ENCODE assay signal across 15 cellular contexts in the genomic region with DNA sequence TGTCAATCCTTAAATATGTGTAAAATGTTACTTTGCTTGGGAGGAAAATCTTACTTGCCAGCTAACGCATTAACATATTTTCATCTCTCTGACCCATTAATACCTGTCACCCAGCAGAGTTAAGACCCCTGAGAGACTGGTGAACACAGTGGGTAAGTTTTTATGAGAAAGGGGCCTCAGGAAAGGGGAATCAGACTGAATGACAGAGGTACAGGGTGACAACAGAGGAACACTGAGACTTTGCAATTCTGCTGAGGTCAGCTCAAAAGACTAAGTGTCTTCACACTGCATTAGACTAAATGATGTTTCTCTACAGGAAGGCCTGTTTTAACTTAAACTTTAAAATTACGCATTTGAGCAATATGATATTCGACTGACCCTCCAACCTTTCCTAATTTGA.
A peak's percentile ranks its signal among the peaks of the same experiment; 100 is the strongest.
DNase-seq lines count a peak whose midpoint lies in the region; ATAC-seq, FAIRE-seq and TF ChIP-seq lines count a peak whose summit lies in the region.
"Had no signal": no experiment of that assay in that cellular context is flagged by ENCODE, and none has a peak within 500 bp of the region (broad histone marks: within the 10 kb centered on the region; RNA-seq: fewer than 3 reads in every experiment).

No MANE protein-coding gene starts in this region.

- POLR2A ChIA-PET in IMR-90 (lab: Charles Lee; ENCODE audit: unreplicated experiment): no interaction called here
- POLR2A ChIA-PET in H1 (lab: Charles Lee; ENCODE audit: partially characterized antibody): interaction anchor here (0.6 kb wide), 1 partner anchor 142 kb away, joined by 3 read pairs; no protein-coding TSS in a partner anchor

- no peak for TF ChIP-seq POLR2A in IMR-90 (IDR thresholded peaks at IDR 0.05; ENCODE audit: low read depth, low read length)
- no peak for TF ChIP-seq POLR2A in H1 (IDR thresholded peaks at IDR 0.05; ENCODE audit: control extremely low read depth in 1 of 2, low read depth in 2 of 2, low read length in 2 of 2)
- TF ChIP-seq POLR2A in testis (IDR thresholded peaks at IDR 0.05): no peak

- H4K8ac ChIP-seq in IMR-90 (ENCODE audit: low read depth in 2 of 2, low read length in 2 of 2) (no peak overlapping the region), H1 (ENCODE audit: extremely low read depth, insufficient read depth, low read length) (no peak overlapping the region)

- H3K9me1 ChIP-seq in IMR-90 (ENCODE audit: insufficient read depth, low read length): 0 out of 2 replicates have a peak, but pooled peaks cover 3% of the 10 kb centered on the region

- no peak overlapping the region for H3K4me2 ChIP-seq in IMR-90 (ENCODE audit: low read depth, low read length)
- H3K4me2 ChIP-seq in H1 (ENCODE audit: insufficient read depth in 1 of 2, low read depth in 2 of 2, low read length in 2 of 2): no peak overlapping the region
- H3K4me2 ChIP-seq: BLaER1 had no signal

- peaks cover 2% of the 10 kb centered on the region for H3K9me3 Mint-ChIP-seq in Calu3 (ENCODE audit: low read depth, unreplicated experiment)
- H3K9me3 Mint-ChIP-seq in nephron progenitor cell: peaks cover 5% of the 10 kb centered on the region
- H3K9me3 Mint-ChIP-seq: CD8-positive, alpha-beta memory T cell had no signal

- no CpG with 5 or more reads among the region's 3 CpGs for WGBS in IMR-90 (ENCODE audit: extremely low coverage in 2 of 2, insufficient read length in 1 of 2), 2 experiments
- 88% methylated on average over 3 of the region's 3 CpGs; no CpG with 5 or more reads in 1 of the 2 experiments for WGBS in H1 (ENCODE audit: extremely low coverage in 1 of 2, insufficient coverage in 1 of 2, insufficient read length in 1 of 2, insufficient replicate concordance in 2 of 2, low coverage in 1 of 2, low lambda C conversion rate in 2 of 2, missing lambda C conversion rate in 1 of 2), 2 experiments
- 76 to 91% methylated on average over 3 of the region's 3 CpGs for WGBS in testis, 2 donors

- H3K9me3 ChIP-seq in IMR-90 (ENCODE audit: control insufficient read depth, insufficient read depth, low read length) (no peaks in the 10 kb centered on the region), H1 (ENCODE audit: insufficient read depth in 2 of 2, low read depth in 1 of 2, low read length in 1 of 2) (no peaks in the 10 kb centered on the region), testis (no peaks in the 10 kb centered on the region)
- H3K9me3 ChIP-seq: BLaER1, Caco-2 had no signal

- no peak overlapping the region for H4K91ac ChIP-seq in IMR-90 (ENCODE audit: insufficient read depth, low read depth, low read length)
- H4K91ac ChIP-seq in H1 (replicated peaks; ENCODE audit: insufficient read length, low read length): no peak overlapping the region

- intact Hi-C loops in Calu3 (cut with micrococcal nuclease; ENCODE audit: unreplicated experiment) (no loop called here), IMR-90 (cut with micrococcal nuclease) (no loop called here), testis (cut with DNase I; ENCODE audit: low total_unique reads) (no loop called here)

- no peak for FAIRE-seq in H1 (lab: Jason Lieb, UNC)
- FAIRE-seq in HTR-8/SVneo (lab: Jason Lieb, UNC): no peak
- FAIRE-seq: GM12878 had no signal

- no peak for TF ChIP-seq RAD21 in IMR-90 (IDR thresholded peaks at IDR 0.05; ENCODE audit: low read length)
- TF ChIP-seq RAD21 in H1 (IDR thresholded peaks at IDR 0.05 in 1 of 2, conservative IDR thresholded peaks at IDR 0.05 in 1 of 2; ENCODE audit: low read depth in 2 of 2, low read length in 2 of 2): no peak

- H2AK5ac ChIP-seq in IMR-90 (ENCODE audit: low read depth, low read length): no peak overlapping the region
- H2AK5ac ChIP-seq in H1 (ENCODE audit: low read depth, low read length): no peak overlapping the region

- H3K4me1 Mint-ChIP-seq in Calu3 (ENCODE audit: low read depth, unreplicated experiment): peaks cover 75% of the 10 kb centered on the region
- peaks cover 34% of the 10 kb centered on the region for H3K4me1 Mint-ChIP-seq in nephron progenitor cell

- H4K5ac ChIP-seq in IMR-90 (ENCODE audit: low read depth, low read length) (no peak overlapping the region), H1 (ENCODE audit: insufficient read length, low read depth, low read length) (no peak overlapping the region)

- H2BK15ac ChIP-seq in IMR-90 (ENCODE audit: low read depth, low read length) (no peak overlapping the region), H1 (ENCODE audit: low read length) (no peak overlapping the region)

- H4K20me1 ChIP-seq in IMR-90 (ENCODE audit: insufficient read depth, low read length) (no peaks in the 10 kb centered on the region), H1 (replicated peaks in 1 of 2; ENCODE audit: control insufficient read depth in 1 of 2, insufficient read depth in 2 of 2, low read length in 2 of 2) (no peaks in the 10 kb centered on the region)
- H4K20me1 ChIP-seq: BLaER1 had no signal

- H3K4ac ChIP-seq in IMR-90 (ENCODE audit: low read depth, low read length) (no peak overlapping the region), H1 (replicated peaks; ENCODE audit: insufficient read length, low read depth, low read length) (no peak overlapping the region)

- no peaks in the 10 kb centered on the region for H3K79me1 ChIP-seq in IMR-90 (ENCODE audit: low read depth in 1 of 2, low read length in 2 of 2)
- no peaks in the 10 kb centered on the region for H3K79me1 ChIP-seq in H1 (ENCODE audit: low read depth, low read length)

- H3K56ac ChIP-seq in IMR-90 (ENCODE audit: extremely low read depth, insufficient read depth, low read length) (no peak overlapping the region), H1 (replicated peaks; ENCODE audit: insufficient read length, low read depth, low read length) (no peak overlapping the region)

- H2BK120ac ChIP-seq in IMR-90 (ENCODE audit: low read depth, low read length): no peak overlapping the region
- no peak overlapping the region for H2BK120ac ChIP-seq in H1 (replicated peaks; ENCODE audit: low read depth, low read length)

- H3K4me3 ChIP-seq in IMR-90 (ENCODE audit: insufficient read depth, low read depth, low read length): no peak overlapping the region
- H3K4me3 ChIP-seq in H1 (ENCODE audit: extremely low read depth in 1 of 4, insufficient read depth in 2 of 4, low read depth in 3 of 4, low read length in 4 of 4): no peak overlapping the region
- no peak overlapping the region for H3K4me3 ChIP-seq in testis
- H3K4me3 ChIP-seq: BLaER1, GM12878, GM23248 had no signal

- DNase-seq in Calu3: no peak
- no peak for DNase-seq in IMR-90
- DNase-seq in H1 (ENCODE audit: low read depth in 1 of 2, low spot score in 2 of 2): no peak
- DNase-seq in nephron progenitor cell: no peak
- DNase-seq in NCI-H2227 treated with DMSO at 0.1 percent for 48 hours (lab: John Stamatoyannopoulos, UW): no peak
- DNase-seq in HTR-8/SVneo (ENCODE audit: insufficient read length, low spot score): no peak
- no peak for DNase-seq in testis
- DNase-seq: AML-193; Caco-2; CD8-positive, alpha-beta memory T cell; GM23248; H7; KG1 had no signal

- no TSS peak for BruUV-seq in Calu3 (replicated peaks; lab: Mats Ljungman, UMichigan)
- BruUV-seq in IMR-90 (replicated peaks; lab: Mats Ljungman, UMichigan): no TSS peak

- H3K9ac ChIP-seq in IMR-90 (ENCODE audit: low read depth, low read length) (no peak overlapping the region), H1 (replicated peaks in 1 of 4; ENCODE audit: extremely low read depth in 1 of 4, low read depth in 3 of 4, low read length in 3 of 4) (no peak overlapping the region)
- H3K9ac ChIP-seq: BLaER1, GM23248 had no signal

- H3K4me3 Mint-ChIP-seq in Calu3 (ENCODE audit: low read depth, unreplicated experiment): no peak overlapping the region
- H3K4me3 Mint-ChIP-seq in nephron progenitor cell: no peak overlapping the region
- H3K4me3 Mint-ChIP-seq: CD8-positive, alpha-beta memory T cell had no signal

- H3K4me1 ChIP-seq in IMR-90 (ENCODE audit: control insufficient read depth, insufficient read depth, low read length): peaks cover 4% of the 10 kb centered on the region
- no peaks in the 10 kb centered on the region; a peak in 1 of 7 replicates for H3K4me1 ChIP-seq in H1 (replicated peaks in 1 of 4; ENCODE audit: control insufficient read depth in 3 of 4, insufficient read depth in 4 of 4, low read length in 3 of 4)
- no peaks in the 10 kb centered on the region for H3K4me1 ChIP-seq in testis
- H3K4me1 ChIP-seq: BLaER1, Caco-2 had no signal

- peaks cover 0 to 2% of the 10 kb centered on the region in 2 experiments; a peak in 1 of 4 replicates for H3K79me2 ChIP-seq in H1 (ENCODE audit: control insufficient read depth in 1 of 2, insufficient read depth in 2 of 2, low read length in 2 of 2)

- in situ Hi-C loops in IMR-90 (cut with MboI; ENCODE audit: low sequenced_read_pairs): no loop called here

- no peaks in the 10 kb centered on the region for H3K23me2 ChIP-seq in H1 (ENCODE audit: low read depth, low read length)

- H2AFZ ChIP-seq in IMR-90 (replicated peaks; ENCODE audit: low read length, poor library complexity): no peak overlapping the region
- no peak overlapping the region for H2AFZ ChIP-seq in H1 (ENCODE audit: low read length)
- H2AFZ ChIP-seq: GM23248 had no signal

- TF ChIP-seq CTCF in Calu3 (IDR thresholded peaks at IDR 0.05; ENCODE audit: unreplicated experiment) (no peak), IMR-90 (conservative IDR thresholded peaks at IDR 0.05; ENCODE audit: low read depth, low read length) (no peak), H1 (IDR thresholded peaks at IDR 0.05; ENCODE audit: control extremely low read depth in 1 of 3, insufficient read depth in 1 of 3, low read depth in 1 of 3, low read length in 3 of 3) (no peak), nephron progenitor cell (IDR thresholded peaks at IDR 0.05) (no peak), testis (IDR thresholded peaks at IDR 0.05) (no peak)

- peak overlapping the region; percentile 14 for H3K27ac Mint-ChIP-seq in Calu3 (ENCODE audit: unreplicated experiment)
- peak overlapping the region; percentile 52 for H3K27ac Mint-ChIP-seq in nephron progenitor cell

- dilution Hi-C loops in IMR-90 (cut with HindIII; ENCODE audit: low sequenced_read_pairs, unreplicated experiment): no loop called here

- H2BK12ac ChIP-seq in H1 (ENCODE audit: low read depth, low read length): no peak overlapping the region

- H3K36me3 Mint-ChIP-seq in Calu3 (ENCODE audit: insufficient read depth, unreplicated experiment): peaks cover 16% of the 10 kb centered on the region
- H3K36me3 Mint-ChIP-seq in nephron progenitor cell (ENCODE audit: low read depth): no peaks in the 10 kb centered on the region

- no peak for TF ChIP-seq EP300 in H1 (IDR thresholded peaks at IDR 0.05; ENCODE audit: borderline replicate concordance in 1 of 2, low read depth in 2 of 2, low read length in 2 of 2)

- H3K14ac ChIP-seq in IMR-90 (replicated peaks; ENCODE audit: low read depth, low read length) (no peak overlapping the region), H1 (ENCODE audit: insufficient read length) (no peak overlapping the region)

- no peaks in the 10 kb centered on the region for H3K27me3 ChIP-seq in IMR-90 (ENCODE audit: control insufficient read depth, insufficient read depth, low read length)
- no peaks in the 10 kb centered on the region for H3K27me3 ChIP-seq in H1 (replicated peaks in 1 of 4; ENCODE audit: control insufficient read depth in 3 of 4, extremely low read depth in 1 of 4, insufficient read depth in 3 of 4, low read length in 3 of 4)
- no peaks in the 10 kb centered on the region for H3K27me3 ChIP-seq in testis
- H3K27me3 ChIP-seq: BLaER1 had no signal

- no peak for ATAC-seq in IMR-90 (ENCODE audit: low read depth)
- ATAC-seq: GM12878 had no signal

- H3K27ac ChIP-seq in IMR-90 (ENCODE audit: insufficient read depth, low read length) (no peak overlapping the region), H1 (ENCODE audit: low read depth, low read length) (no peak overlapping the region), testis (no peak overlapping the region)
- H3K27ac ChIP-seq: BLaER1, GM23248 had no signal

- no peak overlapping the region for H2BK20ac ChIP-seq in IMR-90 (ENCODE audit: low read depth, low read length)
- no peak overlapping the region for H2BK20ac ChIP-seq in H1 (ENCODE audit: low read length)

- no peak overlapping the region for H2AK9ac ChIP-seq in IMR-90 (replicated peaks; ENCODE audit: low read depth, low read length, poor library complexity)

- CTCF ChIA-PET in Calu3 (lab: Charles Lee) (no interaction called here), IMR-90 (lab: Yijun Ruan, JAX) (no interaction called here), H1 (lab: Charles Lee; ENCODE audit: partially characterized antibody) (interaction anchor here (1.6 kb wide), 1 partner anchor 19 kb away, joined by 3 read pairs; no protein-coding TSS in a partner anchor)

- no peak overlapping the region for H3K23ac ChIP-seq in IMR-90 (ENCODE audit: low read depth, low read length)
- H3K23ac ChIP-seq in H1 (ENCODE audit: insufficient read length): no peak overlapping the region

- H3K18ac ChIP-seq in IMR-90 (ENCODE audit: low read depth, low read length) (no peak overlapping the region), H1 (ENCODE audit: extremely low read depth, low read length) (no peak overlapping the region)

- H3K27me3 Mint-ChIP-seq in Calu3 (ENCODE audit: unreplicated experiment): no peaks in the 10 kb centered on the region
- peaks cover 3% of the 10 kb centered on the region for H3K27me3 Mint-ChIP-seq in nephron progenitor cell (ENCODE audit: low read depth, poor library complexity)

- H3K36me3 ChIP-seq in IMR-90 (ENCODE audit: control insufficient read depth, insufficient read depth, low read length) (no peaks in the 10 kb centered on the region), H1 (ENCODE audit: control insufficient read depth in 2 of 4, insufficient read depth in 4 of 4, low read length in 3 of 4) (no peaks in the 10 kb centered on the region), testis (ENCODE audit: low read depth, missing control alignments) (no peaks in the 10 kb centered on the region)
- H3K36me3 ChIP-seq: BLaER1 had no signal

- H2BK5ac ChIP-seq in IMR-90 (ENCODE audit: low read depth, low read length, poor library complexity, severe bottlenecking): no peak overlapping the region
- no peak overlapping the region for H2BK5ac ChIP-seq in H1 (ENCODE audit: low read depth, low read length)
